In the genomic region with DNA sequence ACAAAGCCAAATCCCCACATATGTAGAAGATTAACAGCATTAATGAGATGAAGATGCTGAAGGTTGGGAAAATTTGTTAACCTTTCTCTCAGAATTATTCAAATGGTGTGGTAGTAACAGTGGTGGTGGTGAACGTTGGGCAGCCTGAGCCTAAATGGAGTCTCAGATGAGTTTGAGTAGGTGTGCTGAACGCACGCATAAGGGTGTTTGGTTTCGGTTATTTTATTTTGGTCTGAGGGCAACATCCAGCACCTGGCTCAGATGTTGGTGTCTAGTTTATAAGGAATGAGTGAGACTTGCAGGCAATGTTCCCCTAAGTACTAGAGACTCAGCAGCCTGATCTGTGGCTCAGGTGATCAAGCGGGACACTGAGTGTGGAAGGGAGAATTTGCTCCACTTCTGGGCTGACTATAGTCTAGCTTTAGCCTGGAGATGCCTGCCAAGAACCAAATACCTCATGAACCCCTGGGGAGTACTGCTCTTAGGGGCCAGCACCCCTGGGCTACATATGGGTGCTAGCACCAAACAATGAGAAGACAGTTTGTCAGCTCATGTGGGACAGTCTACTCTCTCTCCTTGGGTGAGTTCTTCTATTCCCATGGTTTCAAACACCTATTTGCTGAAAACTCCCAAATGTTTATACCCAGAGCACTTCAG, we compare ENCODE assay signal across 18 cellular contexts. TPM values are rescaled to one million over a fixed set of nuclear protein-coding genes. Genes with fewer than 3 reads are reported as not detected.
DNase-seq lines count a peak whose midpoint lies in the region; ATAC-seq, FAIRE-seq and TF ChIP-seq lines count a peak whose summit lies in the region.
"Had no signal": no experiment of that assay in that cellular context is flagged by ENCODE, and none has a peak within 500 bp of the region (broad histone marks: within the 10 kb centered on the region; RNA-seq: fewer than 3 reads in every experiment).

No MANE protein-coding gene starts in this region.

- BruUV-seq in PC-9 (replicated peaks; lab: Mats Ljungman, UMichigan), result no TSS peak

- no peaks in the 10 kb centered on the region for H3K9me3 ChIP-seq in PC-9 (ENCODE audit: insufficient read depth, low read depth)
- H3K9me3 ChIP-seq: heart right ventricle, pancreas had no signal

- no peaks in the 10 kb centered on the region for H3K36me3 ChIP-seq in PC-9 (ENCODE audit: low read depth)
- H3K36me3 ChIP-seq: heart right ventricle, pancreas had no signal

- H3K4me3 Mint-ChIP-seq in activated naive CD8-positive, alpha-beta T cell treated with anti-CD3 and anti-CD28 coated beads for 36 hours, result no peak overlapping the region
- no peak overlapping the region for H3K4me3 Mint-ChIP-seq in mesothelial cell of epicardium
- H3K4me3 Mint-ChIP-seq: activated T-cell treated with anti-CD3 and anti-CD28 coated beads, Interleukin-2, amount 50 U/mL, for 72 hours; endodermal cell; WTC11 had no signal

- TF ChIP-seq POLR2A in GM12892 (IDR thresholded peaks at IDR 0.05; ENCODE audit: low read depth, low read length), result peak; percentile 29; the same call in 1 of the 2 replicates

- no peaks in the 10 kb centered on the region for H4K20me1 ChIP-seq in PC-9 (ENCODE audit: insufficient read depth)

- H3K79me2 ChIP-seq in PC-9 (ENCODE audit: low read depth), result no peaks in the 10 kb centered on the region

- peaks cover 21% of the 10 kb centered on the region for H3K4me1 ChIP-seq in PC-9 (replicated peaks; ENCODE audit: insufficient read depth)

- CTCF ChIA-PET in PC-9 (lab: Charles Lee), result no interaction called here

- peak; percentile 51 for ATAC-seq in GM19397 (IDR thresholded peaks at IDR 0.05; ENCODE audit: unreplicated experiment)
- ATAC-seq in HG02678 (IDR thresholded peaks at IDR 0.05; ENCODE audit: unreplicated experiment), result peak; percentile 59
- peak; percentile 33 for ATAC-seq in HG03457 (IDR thresholded peaks at IDR 0.05; ENCODE audit: unreplicated experiment)
- ATAC-seq: activated T-cell treated with anti-CD3 and anti-CD28 coated beads, Interleukin-2, amount 50 U/mL, for 72 hours; pancreas; WTC11 had no signal

- peak; percentile 90 for FAIRE-seq in GM12892 (lab: Jason Lieb, UNC)
- FAIRE-seq: pancreas had no signal

- H3F3A ChIP-seq in PC-9 (ENCODE audit: insufficient read depth, low read depth), result peaks cover 15% of the 10 kb centered on the region

- no peak overlapping the region for H3K27ac ChIP-seq in PC-9
- H3K27ac ChIP-seq: pancreas had no signal

- TF ChIP-seq CTCF in mesothelial cell of epicardium (IDR thresholded peaks at IDR 0.05; ENCODE audit: unreplicated experiment) (no peak), PC-9 (conservative IDR thresholded peaks at IDR 0.05) (no peak)

- intact Hi-C loops in PC-9 (cut with micrococcal nuclease; ENCODE audit: unreplicated experiment), result loop anchor here (5.0 kb wide), 1 partner anchor 62 kb away; no protein-coding TSS in a partner anchor

- no peak overlapping the region for H3K4me2 ChIP-seq in PC-9

- DNase-seq in GM12892 (ENCODE audit: insufficient read length) (no peak), globus pallidus (ENCODE audit: low spot score) (no peak), mesothelial cell of epicardium (ENCODE audit: low spot score in 2 of 2, unreplicated experiment in 2 of 2) (no peak), PC-9 (no peak)
- no peak for DNase-seq in activated naive CD8-positive, alpha-beta T cell treated with anti-CD3 and anti-CD28 coated beads for 36 hours
- DNase-seq: activated T-cell treated with anti-CD3 and anti-CD28 coated beads, Interleukin-2, amount 50 U/mL, for 72 hours; endodermal cell; H7; heart right ventricle; KBM-7; mammary epithelial cell; pancreas; SHP77 treated with DMSO at 0.1 percent for 48 hours; stimulated activated CD4-positive, alpha-beta T cell treated with anti-CD3 and anti-CD28 coated beads, Interleukin-1b, Interleukin-23, amount 100 ng/mL, for 48 hours had no signal

- POLR2A ChIA-PET in PC-9 (lab: Charles Lee; ENCODE audit: unreplicated experiment), result no interaction called here

- 0 out of 2 replicates have a peak, but pooled peaks cover 4% of the 10 kb centered on the region for H3K9me2 ChIP-seq in PC-9 (ENCODE audit: insufficient read depth)

- no peaks in the 10 kb centered on the region for H3K36me3 Mint-ChIP-seq in activated naive CD8-positive, alpha-beta T cell treated with anti-CD3 and anti-CD28 coated beads for 36 hours
- H3K36me3 Mint-ChIP-seq in mesothelial cell of epicardium, result no peaks in the 10 kb centered on the region
- H3K36me3 Mint-ChIP-seq: WTC11 had no signal

- H3K4me3 ChIP-seq in PC-9, result no peak overlapping the region
- H3K4me3 ChIP-seq: pancreas had no signal

- no peaks in the 10 kb centered on the region for H3K27me3 ChIP-seq in PC-9 (ENCODE audit: insufficient read depth, low read depth)
- H3K27me3 ChIP-seq: heart right ventricle, pancreas had no signal

- no peaks in the 10 kb centered on the region for H3K9me3 Mint-ChIP-seq in activated naive CD8-positive, alpha-beta T cell treated with anti-CD3 and anti-CD28 coated beads for 36 hours
- no peaks in the 10 kb centered on the region for H3K9me3 Mint-ChIP-seq in mesothelial cell of epicardium
- H3K9me3 Mint-ChIP-seq: endodermal cell, WTC11 had no signal

- H3K27me3 Mint-ChIP-seq in activated naive CD8-positive, alpha-beta T cell treated with anti-CD3 and anti-CD28 coated beads for 36 hours, result peaks cover 47% of the 10 kb centered on the region
- H3K27me3 Mint-ChIP-seq in mesothelial cell of epicardium (ENCODE audit: low read depth), result peaks cover 10% of the 10 kb centered on the region

- H3K4me1 Mint-ChIP-seq in activated naive CD8-positive, alpha-beta T cell treated with anti-CD3 and anti-CD28 coated beads for 36 hours, result peaks cover 38% of the 10 kb centered on the region
- peaks cover 19% of the 10 kb centered on the region for H3K4me1 Mint-ChIP-seq in mesothelial cell of epicardium

- H2AFZ ChIP-seq in PC-9, result no peak overlapping the region

- no peak overlapping the region for H3K27ac Mint-ChIP-seq in activated naive CD8-positive, alpha-beta T cell treated with anti-CD3 and anti-CD28 coated beads for 36 hours
- H3K27ac Mint-ChIP-seq in mesothelial cell of epicardium, result no peak overlapping the region
- H3K27ac Mint-ChIP-seq: activated T-cell treated with anti-CD3 and anti-CD28 coated beads, Interleukin-2, amount 50 U/mL, for 72 hours; endodermal cell; WTC11 had no signal

RNA-seq across cellular contexts. Expression of gene ATP2C1, which starts 39.5 kb away (rescaled TPM):
- polyA plus RNA-seq in GM12892 (2012; ENCODE audit: missing spikeins), result 64.7 TPM
- total RNA-seq in activated naive CD8-positive, alpha-beta T cell treated with anti-CD3 and anti-CD28 coated beads for 36 hours, result 10 to 100 TPM; 48.8 to 53.2 TPM
- total RNA-seq in mesothelial cell of epicardium, result 88.8 to 98.4 TPM (median 92.0 TPM) in 3 replicates
- total RNA-seq in PC-9 (2021), result 88.9 and 101 TPM in 2 replicates
